In the genomic region with DNA sequence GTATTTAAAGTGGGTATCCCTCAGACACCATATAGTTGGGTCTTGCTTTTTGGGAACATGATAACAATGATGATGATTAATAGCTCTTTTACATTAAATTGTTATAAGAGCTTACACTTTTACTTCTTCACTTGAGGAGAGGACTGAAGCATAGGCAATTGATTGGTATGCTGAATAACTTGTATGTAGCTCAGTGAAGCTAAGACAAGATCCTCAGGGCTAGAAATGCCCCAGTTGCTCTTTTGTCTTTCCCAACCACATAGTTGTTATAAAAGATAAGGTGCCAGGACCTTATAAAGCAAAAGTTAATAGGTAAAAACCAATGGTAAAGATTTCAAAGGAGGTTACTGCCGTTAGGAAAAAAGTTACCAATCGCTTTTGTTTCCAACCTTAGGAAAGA, we compare ENCODE assay signal across 34 cellular contexts.
"Had no signal": no experiment of that assay in that cellular context is flagged by ENCODE, and none has a peak within 500 bp of the region (broad histone marks: within the 10 kb centered on the region; RNA-seq: fewer than 3 reads in every experiment).

No MANE protein-coding gene starts in this region.

- H3K9ac ChIP-seq: KMS-11 had no signal

- H3K9me3 ChIP-seq: MG63 had no signal

- DNase-seq: Karpas-422, Kasumi-1, MG63, MM.1S, MV-4-11, NCI-H1048, NCI-H1092, NCI-H1092 treated with DMSO at 0.1 percent for 48 hours, NCI-H1105, NCI-H1105 treated with DMSO at 0.1 percent for 48 hours, NCI-H1417, NCI-H1417 treated with DMSO at 0.1 percent for 48 hours, NCI-H1436, NCI-H1436 treated with DMSO at 0.1 percent for 48 hours, NCI-H146, NCI-H1694, NCI-H1694 treated with DMSO at 0.1 percent for 48 hours, NCI-H187, NCI-H187 treated with DMSO at 0.1 percent for 48 hours, NCI-H1930, NCI-H2029, NCI-H2029 treated with DMSO at 0.1 percent for 48 hours, NCI-H2081, NCI-H2081 treated with DMSO at 0.1 percent for 48 hours, NCI-H2107, NCI-H2171, NCI-H2171 treated with DMSO at 0.1 percent for 48 hours, NCI-H2227 treated with DMSO at 0.1 percent for 48 hours, NCI-H226, NCI-H345, NCI-H446, NCI-H446 treated with DMSO at 0.1 percent for 48 hours, NCI-H510A had no signal

- H3K36me3 ChIP-seq: MG63 had no signal

- H3K4me2 ChIP-seq: KMS-11 had no signal

- H3K27ac ChIP-seq: KMS-11 had no signal

- H3K4me3 ChIP-seq: MG63 had no signal
